ENCODE assay signal across 25 cellular contexts in genomic region chr11:43119275-43119970, GRCh38.
DNase-seq lines count a peak whose midpoint lies in the region; ATAC-seq and TF ChIP-seq lines count a peak whose summit lies in the region.
"Had no signal": no experiment of that assay in that cellular context is flagged by ENCODE, and none has a peak within 500 bp of the region (broad histone marks: within the 10 kb centered on the region; RNA-seq: fewer than 3 reads in every experiment).

No MANE protein-coding gene starts in this region.

- H3K9ac ChIP-seq in NT2/D1 (ENCODE audit: insufficient read length, low read depth) (no peak overlapping the region), endodermal cell (ENCODE audit: extremely low read depth, low read length, poor library complexity, severe bottlenecking) (no peak overlapping the region)

- no peak for ATAC-seq in GM19455 (IDR thresholded peaks at IDR 0.05; ENCODE audit: unreplicated experiment)
- no peak for ATAC-seq in activated CD8-positive, alpha-beta T cell treated with anti-CD3 and anti-CD28 coated beads, Interleukin-2, amount 10 ng/mL, durations not matched to agents 7 days and 5 days
- ATAC-seq in HG03159 (IDR thresholded peaks at IDR 0.05; ENCODE audit: unreplicated experiment), result no peak
- ATAC-seq: body of pancreas; heart right ventricle; stimulated activated naive CD8-positive, alpha-beta T cell treated with anti-CD3 and anti-CD28 coated beads, Interleukin-15, amount 100 ng/mL, for 72 hours had no signal

- POLR2A ChIA-PET in A673 (lab: Charles Lee; ENCODE audit: low non-redundant PET), result no interaction called here
- POLR2A ChIA-PET in activated CD8-positive, alpha-beta T cell treated with anti-CD3 and anti-CD28 coated beads, Interleukin-2, amount 10 ng/mL, durations not matched to agents 7 days and 5 days (lab: Charles Lee), result no interaction called here

- DNase-seq in A673 (ENCODE audit: low spot score) (peak; percentile 68), NT2/D1 (ENCODE audit: low read depth, low spot score) (peak; percentile 16), endodermal cell (no peak), MG63 (no peak)
- DNase-seq in activated CD8-positive, alpha-beta T cell treated with anti-CD3 and anti-CD28 coated beads, Interleukin-2, amount 10 ng/mL, durations not matched to agents 7 days and 5 days, result no peak
- DNase-seq: activated CD4-positive, alpha-beta T cell treated with anti-CD3 and anti-CD28 coated beads for 1 hour; activated CD8-positive, alpha-beta memory T cell treated with anti-CD3 and anti-CD28 coated beads for 24 hours; activated gamma-delta T cell treated with Interleukin-2 at 50 U/mL for 16 hours; activated T-cell treated with anti-CD3 and anti-CD28 coated beads, Interleukin-2, amount 50 U/mL, for 1 hour; body of pancreas; heart right ventricle; mammary epithelial cell; NCI-H1417 treated with DMSO at 0.1 percent for 48 hours; NCI-H524 treated with DMSO at 0.1 percent for 48 hours; SHP77 treated with DMSO at 0.1 percent for 48 hours; stimulated activated CD4-positive, alpha-beta T cell treated with anti-CD3 and anti-CD28 coated beads, Interleukin-15, amount 100 ng/mL, for 24 hours; stimulated activated naive CD8-positive, alpha-beta T cell treated with anti-CD3 and anti-CD28 coated beads, Interleukin-15, amount 100 ng/mL, for 72 hours; T-helper 1 cell; thyroid gland had no signal

- TF ChIP-seq CTCF in A673 (conservative IDR thresholded peaks at IDR 0.05; ENCODE audit: low read depth, low read length), result peak; percentile 54
- peak; percentile 1 for TF ChIP-seq CTCF in GM12873 (IDR thresholded peaks at IDR 0.05; ENCODE audit: insufficient read depth, low read depth, low read length, missing control alignments)
- peak; percentile 36 for TF ChIP-seq CTCF in endodermal cell (conservative IDR thresholded peaks at IDR 0.05)

- H3K27me3 ChIP-seq in A673 (replicated peaks; ENCODE audit: insufficient read depth, low read depth, low read length, poor library complexity), result no peaks in the 10 kb centered on the region
- H3K27me3 ChIP-seq in NT2/D1 (ENCODE audit: insufficient read depth, insufficient read length), result no peaks in the 10 kb centered on the region
- H3K27me3 ChIP-seq in endodermal cell (ENCODE audit: control insufficient read depth, insufficient read depth, low read length, poor library complexity, severe bottlenecking), result no peaks in the 10 kb centered on the region
- H3K27me3 ChIP-seq in MG63, result peaks cover 8% of the 10 kb centered on the region; the same call in 1 of the 2 replicates
- H3K27me3 ChIP-seq: body of pancreas, heart right ventricle, thyroid gland had no signal

- H3K9me3 ChIP-seq in A673 (ENCODE audit: low read depth, low read length, poor library complexity, severe bottlenecking) (no peaks in the 10 kb centered on the region), NT2/D1 (ENCODE audit: insufficient read depth, low read length) (no peaks in the 10 kb centered on the region), endodermal cell (ENCODE audit: control insufficient read depth, low read length) (peaks cover 5% of the 10 kb centered on the region), MG63 (no peaks in the 10 kb centered on the region)
- H3K9me3 ChIP-seq: body of pancreas, heart right ventricle, prostate gland, thyroid gland had no signal

- CTCF ChIA-PET in A673 (lab: Charles Lee), result no interaction called here
- CTCF ChIA-PET in activated CD8-positive, alpha-beta T cell treated with anti-CD3 and anti-CD28 coated beads, Interleukin-2, amount 10 ng/mL, durations not matched to agents 7 days and 5 days (lab: Charles Lee), result no interaction called here

- no peaks in the 10 kb centered on the region for H3K36me3 Mint-ChIP-seq in endodermal cell (ENCODE audit: low read depth)
- no peaks in the 10 kb centered on the region for H3K36me3 Mint-ChIP-seq in activated CD8-positive, alpha-beta T cell treated with anti-CD3 and anti-CD28 coated beads, Interleukin-2, amount 10 ng/mL, durations not matched to agents 7 days and 5 days (ENCODE audit: low read depth)
- H3K36me3 Mint-ChIP-seq: CD14-positive monocyte had no signal

- no peak overlapping the region for H3K27ac ChIP-seq in A673 (ENCODE audit: low read depth, low read length, poor library complexity, severe bottlenecking)
- H3K27ac ChIP-seq in endodermal cell (ENCODE audit: low read depth, low read length), result no peak overlapping the region
- H3K27ac ChIP-seq: body of pancreas, epithelial cell of prostate, heart right ventricle, prostate gland, thyroid gland had no signal

- WGBS in endodermal cell (ENCODE audit: insufficient coverage in 1 of 2, insufficient read length in 1 of 2), 2 experiments, result 70 to 79% methylated on average over 3 to 4 of the region's 4 CpGs

- no peak overlapping the region for H3K4me3 Mint-ChIP-seq in endodermal cell
- no peak overlapping the region for H3K4me3 Mint-ChIP-seq in activated CD8-positive, alpha-beta T cell treated with anti-CD3 and anti-CD28 coated beads, Interleukin-2, amount 10 ng/mL, durations not matched to agents 7 days and 5 days
- H3K4me3 Mint-ChIP-seq: CD14-positive monocyte; stimulated activated naive CD8-positive, alpha-beta T cell treated with anti-CD3 and anti-CD28 coated beads, Interleukin-15, amount 100 ng/mL, for 72 hours had no signal

- peaks cover 6% of the 10 kb centered on the region for H3K4me1 Mint-ChIP-seq in endodermal cell
- H3K4me1 Mint-ChIP-seq in activated CD8-positive, alpha-beta T cell treated with anti-CD3 and anti-CD28 coated beads, Interleukin-2, amount 10 ng/mL, durations not matched to agents 7 days and 5 days (ENCODE audit: low read depth), result no peaks in the 10 kb centered on the region
- H3K4me1 Mint-ChIP-seq: CD14-positive monocyte; stimulated activated naive CD8-positive, alpha-beta T cell treated with anti-CD3 and anti-CD28 coated beads, Interleukin-15, amount 100 ng/mL, for 72 hours had no signal

- no TSS peak for BruUV-seq in A673 (replicated peaks; lab: Mats Ljungman, UMichigan)

- no peaks in the 10 kb centered on the region for H3K27me3 Mint-ChIP-seq in endodermal cell (ENCODE audit: insufficient read depth)
- no peaks in the 10 kb centered on the region for H3K27me3 Mint-ChIP-seq in activated CD8-positive, alpha-beta T cell treated with anti-CD3 and anti-CD28 coated beads, Interleukin-2, amount 10 ng/mL, durations not matched to agents 7 days and 5 days (ENCODE audit: low read depth)
- H3K27me3 Mint-ChIP-seq: stimulated activated naive CD8-positive, alpha-beta T cell treated with anti-CD3 and anti-CD28 coated beads, Interleukin-15, amount 100 ng/mL, for 72 hours had no signal

- H3K4me1 ChIP-seq in A673 (ENCODE audit: insufficient read depth, low read length, poor library complexity, severe bottlenecking) (peaks cover 21% of the 10 kb centered on the region), NT2/D1 (ENCODE audit: insufficient read depth, insufficient read length) (no peaks in the 10 kb centered on the region), endodermal cell (ENCODE audit: control insufficient read depth, insufficient read depth, low read length) (peaks cover 2% of the 10 kb centered on the region)
- H3K4me1 ChIP-seq: body of pancreas, prostate gland, thyroid gland had no signal

- H3K4me3 ChIP-seq in A673 (ENCODE audit: low read depth, low read length, poor library complexity, severe bottlenecking) (no peak overlapping the region), NT2/D1 (ENCODE audit: insufficient read length, low read depth) (no peak overlapping the region), endodermal cell (ENCODE audit: low read length) (no peak overlapping the region), MG63 (no peak overlapping the region)
- H3K4me3 ChIP-seq: body of pancreas, heart right ventricle, prostate gland, thyroid gland had no signal

- peaks cover 60% of the 10 kb centered on the region for H3K9me3 Mint-ChIP-seq in endodermal cell
- H3K9me3 Mint-ChIP-seq in activated CD8-positive, alpha-beta T cell treated with anti-CD3 and anti-CD28 coated beads, Interleukin-2, amount 10 ng/mL, durations not matched to agents 7 days and 5 days (ENCODE audit: insufficient read depth), result no peaks in the 10 kb centered on the region

- no peak overlapping the region for H3K27ac Mint-ChIP-seq in endodermal cell
- H3K27ac Mint-ChIP-seq in activated CD8-positive, alpha-beta T cell treated with anti-CD3 and anti-CD28 coated beads, Interleukin-2, amount 10 ng/mL, durations not matched to agents 7 days and 5 days, result no peak overlapping the region
- H3K27ac Mint-ChIP-seq: CD14-positive monocyte; stimulated activated naive CD8-positive, alpha-beta T cell treated with anti-CD3 and anti-CD28 coated beads, Interleukin-15, amount 100 ng/mL, for 72 hours had no signal

- intact Hi-C loops in A673 (cut with micrococcal nuclease; ENCODE audit: unreplicated experiment), result loop anchor here (5.0 kb wide), 1 partner anchor 148 kb away; no protein-coding TSS in a partner anchor

- no peaks in the 10 kb centered on the region for H3K36me3 ChIP-seq in A673 (ENCODE audit: insufficient read depth, low read length, poor library complexity, severe bottlenecking)
- H3K36me3 ChIP-seq in NT2/D1 (ENCODE audit: insufficient read depth, insufficient read length, low read length), result no peaks in the 10 kb centered on the region
- H3K36me3 ChIP-seq in endodermal cell (ENCODE audit: control insufficient read depth, insufficient read depth, low read length), result no peaks in the 10 kb centered on the region
- H3K36me3 ChIP-seq in MG63, result no peaks in the 10 kb centered on the region
- H3K36me3 ChIP-seq: heart right ventricle, prostate gland, thyroid gland had no signal

Comparison
In these comparisons a context has a peak if more than half of its experiments do, and no peak if none do; other contexts are left out.
1. DNase-seq: peak in A673 (single experiment) and NT2/D1 (single experiment); none in endodermal cell (single experiment), activated CD8-positive, alpha-beta T cell treated with anti-CD3 and anti-CD28 coated beads, Interleukin-2, amount 10 ng/mL, durations not matched to agents 7 days and 5 days (single experiment) and MG63 (single experiment).
2. CTCF ChIP-seq: peak in every context shown above with its lines; median percentile 54 in A673; 36 in endodermal cell; 1 in GM12873.